ENCODE assay signal across 8 cellular contexts in the genomic region with DNA sequence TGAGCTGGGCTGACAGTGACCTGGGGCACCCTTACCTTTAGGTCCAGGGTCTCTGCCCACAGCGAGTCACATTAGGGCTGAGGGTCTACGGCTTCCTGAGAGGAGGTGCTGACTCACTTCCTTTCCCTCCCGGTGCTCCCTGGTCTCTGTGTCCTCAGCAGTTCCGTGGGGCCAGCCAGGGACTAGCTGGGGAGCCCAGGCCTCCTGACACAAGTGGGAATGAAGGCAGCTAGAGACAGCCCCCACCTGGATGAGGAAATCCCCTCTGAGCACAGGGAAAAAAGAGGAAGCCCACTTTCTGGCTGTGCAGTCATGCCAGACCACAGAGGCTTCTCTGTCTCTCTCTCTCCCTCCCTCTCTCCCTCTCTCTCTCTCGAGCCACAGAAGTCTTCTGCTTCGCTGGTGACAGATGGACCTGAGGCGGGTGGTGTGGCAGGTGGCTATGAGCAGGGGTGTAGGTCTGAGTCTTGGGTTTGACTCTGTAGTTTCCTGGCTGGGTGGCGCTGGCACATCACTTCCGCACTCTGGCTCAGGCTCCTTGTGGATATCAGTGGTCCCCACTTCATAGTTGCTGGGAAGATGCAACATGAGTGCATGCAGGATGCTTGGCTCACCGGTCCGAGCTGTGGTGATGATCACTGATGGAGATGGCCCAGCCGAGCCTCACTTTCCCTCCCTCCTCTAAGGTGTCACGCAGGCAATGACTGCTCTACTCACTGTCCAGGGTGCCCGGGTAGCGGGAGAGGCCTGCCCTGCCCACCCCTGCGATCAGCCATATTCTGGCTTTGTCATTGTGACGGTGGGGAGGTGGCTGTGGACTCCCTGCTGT. TPM values are rescaled to one million over a fixed set of nuclear protein-coding genes. Genes with fewer than 3 reads are reported as not detected.
DNase-seq lines count a peak whose midpoint lies in the region; ATAC-seq, FAIRE-seq and TF ChIP-seq lines count a peak whose summit lies in the region.

No MANE protein-coding gene starts in this region.

- TF ChIP-seq CTCF in RWPE2 (IDR thresholded peaks at IDR 0.05; ENCODE audit: poor library complexity, severe bottlenecking) = no peak
- no peak for TF ChIP-seq CTCF in MM.1S (IDR thresholded peaks at IDR 0.05; ENCODE audit: low read length)
- no peak for TF ChIP-seq CTCF in omental fat pad (IDR thresholded peaks at IDR 0.05)

- H3K9me3 ChIP-seq in RWPE2 (ENCODE audit: severe bottlenecking) (no peaks in the 10 kb centered on the region), MM.1S (replicated peaks; ENCODE audit: insufficient read depth, low read length) (no peaks in the 10 kb centered on the region)

- FAIRE-seq in frontal cortex (lab: Jason Lieb, UNC) = no peak

- DNase-seq in DMS 273 treated with DMSO at 0.1 percent for 48 hours (lab: John Stamatoyannopoulos, UW) (peak; percentile 28), RWPE2 (ENCODE audit: low spot score) (peak; percentile 45), iris pigment epithelial cell (ENCODE audit: low read depth) (peak; percentile 58), frontal cortex (ENCODE audit: low spot score in 2 of 2) (no peak), MM.1S (no peak), omental fat pad (ENCODE audit: low spot score) (no peak)

- H3K27ac ChIP-seq in RWPE2 (ENCODE audit: poor library complexity, severe bottlenecking) = peak overlapping the region; percentile 25
- no peak overlapping the region for H3K27ac ChIP-seq in MM.1S (ENCODE audit: low read length)

- H3K4me2 ChIP-seq in MM.1S (ENCODE audit: low read depth, low read length) = no peak overlapping the region

- no peaks in the 10 kb centered on the region for H3K9me2 ChIP-seq in MM.1S (replicated peaks; ENCODE audit: insufficient read depth, low read length)

- no peak overlapping the region for H3K4me3 ChIP-seq in RWPE2 (ENCODE audit: severe bottlenecking)
- no peak overlapping the region for H3K4me3 ChIP-seq in MM.1S (ENCODE audit: low read length)

- H3F3A ChIP-seq in MM.1S (ENCODE audit: insufficient read depth, low read length) = no peaks in the 10 kb centered on the region

- peaks cover 14% of the 10 kb centered on the region; the same call in 1 of the 2 replicates for H3K36me3 ChIP-seq in RWPE2 (ENCODE audit: low read depth)
- no peaks in the 10 kb centered on the region for H3K36me3 ChIP-seq in MM.1S (replicated peaks; ENCODE audit: insufficient read depth, low read length)

- H3K79me2 ChIP-seq in MM.1S (ENCODE audit: low read length) = peaks cover 16% of the 10 kb centered on the region

- H3K4me1 ChIP-seq in RWPE2 (ENCODE audit: insufficient read depth, poor library complexity, severe bottlenecking) = peaks cover 6% of the 10 kb centered on the region
- peaks cover 14% of the 10 kb centered on the region; the same call in 1 of the 2 replicates for H3K4me1 ChIP-seq in MM.1S (ENCODE audit: low read length)

- H3K9ac ChIP-seq in MM.1S (ENCODE audit: low read length) = no peak overlapping the region

- H4K20me1 ChIP-seq in MM.1S (ENCODE audit: insufficient read depth, low read length) = no peaks in the 10 kb centered on the region

- H2AFZ ChIP-seq in MM.1S (ENCODE audit: low read length) = no peak overlapping the region

- ATAC-seq in GM21825 (IDR thresholded peaks at IDR 0.05; ENCODE audit: unreplicated experiment) (peak; percentile 26), RWPE2 (ENCODE audit: low read depth) (no peak), HG02798 (IDR thresholded peaks at IDR 0.05; ENCODE audit: poor library complexity, unreplicated experiment) (no peak), omental fat pad (ENCODE audit: low FRiP score) (no peak)

- H3K27me3 ChIP-seq in RWPE2 (ENCODE audit: insufficient read depth, poor library complexity, severe bottlenecking) (no peaks in the 10 kb centered on the region), MM.1S (replicated peaks; ENCODE audit: insufficient read depth, low read length) (no peaks in the 10 kb centered on the region)

RNA-seq across cellular contexts. Expression of a gene that starts 3.5 kb away (rescaled TPM):
- total RNA-seq in frontal cortex (17.9 TPM), omental fat pad (10 to 100 TPM in 3 of 4 donors, 1 to 10 TPM in 1; 9.6 to 21.1 (median 13.6) TPM)

RNA-seq across cellular contexts. Expression of a gene that starts 3.6 kb away (rescaled TPM):
- 21.6 TPM for total RNA-seq in frontal cortex
- 10 to 100 TPM; 51.6 to 73.6 (median 59.0) TPM for total RNA-seq in omental fat pad

RNA-seq across cellular contexts. Expression of a gene that starts 27.0 kb away (rescaled TPM):
- total RNA-seq in frontal cortex = 1.2 TPM
- total RNA-seq in omental fat pad = 1 to 10 TPM in 2 of 4 donors, under 1 TPM in 2; 0.37 to 1.7 (median 0.88) TPM

Comparison
In these comparisons a context has a peak if more than half of its experiments do, and no peak if none do; other contexts are left out.
1. DNase-seq: peak in DMS 273 treated with DMSO at 0.1 percent for 48 hours (single experiment), RWPE2 (single experiment) and iris pigment epithelial cell (single experiment); none in frontal cortex (0 of 2), MM.1S (single experiment) and omental fat pad (single experiment).